In genomic region chr15:49066374-49066773, GRCh38 we compare ENCODE assay signal across 25 cellular contexts.
"Had no signal": no experiment of that assay in that cellular context is flagged by ENCODE, and none has a peak within 500 bp of the region (broad histone marks: within the 10 kb centered on the region; RNA-seq: fewer than 3 reads in every experiment).

No MANE protein-coding gene starts in this region.

- DNase-seq: colonic mucosa; effector CD8-positive, alpha-beta T cell; endodermal cell; foreskin keratinocyte; heart left ventricle; left cardiac atrium; left lung; mesenchymal stem cell; midbrain; naive thymus-derived CD4-positive, alpha-beta T cell; sigmoid colon; stimulated activated CD4-positive, alpha-beta T cell treated with anti-CD3 and anti-CD28 coated beads, Interleukin-2, amount 100 ng/mL, for 24 hours; stimulated activated CD4-positive, alpha-beta T cell treated with anti-CD3 and anti-CD28 coated beads, Interleukin-4, amount 100 ng/mL, for 24 hours; stimulated activated naive CD8-positive, alpha-beta T cell treated with anti-CD3 and anti-CD28 coated beads, Interleukin-15, Interleukin-2, amounts not matched to agents 100 U/mL and 50 U/mL, for 24 hours; substantia nigra; testis; tibial artery had no signal

- H3K4me1 ChIP-seq: colonic mucosa, foreskin keratinocyte, gastroesophageal sphincter, neural progenitor cell, sigmoid colon, testis, tibial artery had no signal

- H3K27me3 ChIP-seq: colonic mucosa, heart left ventricle, hepatocyte, left lung, neural progenitor cell, sigmoid colon, testis had no signal

- H3K4me3 ChIP-seq: colonic mucosa, gastroesophageal sphincter, heart left ventricle, hepatocyte, left lung, neural progenitor cell, sigmoid colon, testis, tibial artery had no signal

- H3K27ac ChIP-seq: colonic mucosa, epithelial cell of prostate, foreskin keratinocyte, gastroesophageal sphincter, heart left ventricle, hepatocyte, left lung, neural progenitor cell, parathyroid adenoma, sigmoid colon, testis, tibial artery had no signal

- H3K9ac ChIP-seq: neural progenitor cell, parathyroid adenoma had no signal

- ATAC-seq: esophagus mucosa; foreskin keratinocyte; gastroesophageal sphincter; heart left ventricle; left cardiac atrium; left lung; naive thymus-derived CD4-positive, alpha-beta T cell; stimulated activated effector memory CD8-positive, alpha-beta T cell treated with anti-CD3 and anti-CD28 coated beads, Interleukin-12 subunit alpha, Interleukin-12 subunit beta, amount 100 ng/mL, for 72 hours; stimulated activated naive CD8-positive, alpha-beta T cell treated with anti-CD3 and anti-CD28 coated beads, Interleukin-15, Interleukin-2, amounts not matched to agents 100 U/mL and 50 U/mL, for 24 hours had no signal

- H3K36me3 ChIP-seq: colonic mucosa, gastroesophageal sphincter, heart left ventricle, left lung, neural progenitor cell, sigmoid colon, tibial artery had no signal

- H3K4me2 ChIP-seq: hepatocyte, neural progenitor cell had no signal

- H3K9me3 ChIP-seq: colonic mucosa, gastroesophageal sphincter, heart left ventricle, left lung, sigmoid colon, testis, tibial artery had no signal

- H3K79me2 ChIP-seq: hepatocyte, parathyroid adenoma had no signal

- H2AFZ ChIP-seq: hepatocyte, neural progenitor cell had no signal

- FAIRE-seq: islet of Langerhans had no signal
